ENCODE assay signal across 1 cellular context in the genomic region with DNA sequence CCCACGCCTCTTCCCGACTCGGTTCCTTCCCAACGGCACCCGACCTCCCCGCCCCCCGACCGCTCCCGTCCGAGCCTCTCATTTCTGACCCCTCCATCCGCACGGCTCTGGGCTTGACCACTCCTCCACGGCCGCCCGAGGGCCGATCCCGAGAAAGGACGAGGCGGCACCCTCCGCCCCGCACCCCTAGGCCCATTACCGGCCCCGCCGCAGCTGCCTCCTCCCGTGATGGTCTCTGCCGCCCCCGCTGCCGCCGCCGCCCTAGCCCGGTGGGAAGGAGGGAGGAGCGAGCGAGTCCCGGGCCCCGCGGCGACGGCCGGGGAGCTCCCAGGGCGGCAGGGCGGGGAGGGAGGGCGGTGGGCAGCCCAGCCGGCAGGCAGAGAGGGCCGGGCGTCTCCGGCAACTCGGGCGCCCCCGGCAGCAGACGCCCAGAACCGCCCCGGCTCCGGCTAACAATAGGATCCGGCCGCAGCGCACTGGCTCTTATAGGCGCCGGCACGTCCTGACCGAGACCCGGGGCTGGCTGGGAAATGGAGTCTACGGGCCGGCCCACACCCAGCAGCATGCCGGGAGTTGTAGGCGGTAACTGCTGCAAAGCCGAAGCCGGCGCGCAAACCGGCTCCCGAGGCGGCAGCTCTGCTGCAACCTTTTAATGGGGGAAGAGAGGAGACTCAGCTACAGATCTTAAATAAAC.
TF ChIP-seq lines count a peak whose summit lies in the region.

A gene with protein sequence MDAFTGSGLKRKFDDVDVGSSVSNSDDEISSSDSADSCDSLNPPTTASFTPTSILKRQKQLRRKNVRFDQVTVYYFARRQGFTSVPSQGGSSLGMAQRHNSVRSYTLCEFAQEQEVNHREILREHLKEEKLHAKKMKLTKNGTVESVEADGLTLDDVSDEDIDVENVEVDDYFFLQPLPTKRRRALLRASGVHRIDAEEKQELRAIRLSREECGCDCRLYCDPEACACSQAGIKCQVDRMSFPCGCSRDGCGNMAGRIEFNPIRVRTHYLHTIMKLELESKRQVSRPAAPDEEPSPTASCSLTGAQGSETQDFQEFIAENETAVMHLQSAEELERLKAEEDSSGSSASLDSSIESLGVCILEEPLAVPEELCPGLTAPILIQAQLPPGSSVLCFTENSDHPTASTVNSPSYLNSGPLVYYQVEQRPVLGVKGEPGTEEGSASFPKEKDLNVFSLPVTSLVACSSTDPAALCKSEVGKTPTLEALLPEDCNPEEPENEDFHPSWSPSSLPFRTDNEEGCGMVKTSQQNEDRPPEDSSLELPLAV (minus strand): TSS at position 457 of the 694 bp plus-strand sequence. CDS start 7,035 bp downstream, outside the sequence.

TF ChIP-seq in K562, 482 proteins besides CTCF, POLR2A, EP300 and RAD21 (continued from another document and continues in another):
- TF ChIP-seq, protein P1, sequence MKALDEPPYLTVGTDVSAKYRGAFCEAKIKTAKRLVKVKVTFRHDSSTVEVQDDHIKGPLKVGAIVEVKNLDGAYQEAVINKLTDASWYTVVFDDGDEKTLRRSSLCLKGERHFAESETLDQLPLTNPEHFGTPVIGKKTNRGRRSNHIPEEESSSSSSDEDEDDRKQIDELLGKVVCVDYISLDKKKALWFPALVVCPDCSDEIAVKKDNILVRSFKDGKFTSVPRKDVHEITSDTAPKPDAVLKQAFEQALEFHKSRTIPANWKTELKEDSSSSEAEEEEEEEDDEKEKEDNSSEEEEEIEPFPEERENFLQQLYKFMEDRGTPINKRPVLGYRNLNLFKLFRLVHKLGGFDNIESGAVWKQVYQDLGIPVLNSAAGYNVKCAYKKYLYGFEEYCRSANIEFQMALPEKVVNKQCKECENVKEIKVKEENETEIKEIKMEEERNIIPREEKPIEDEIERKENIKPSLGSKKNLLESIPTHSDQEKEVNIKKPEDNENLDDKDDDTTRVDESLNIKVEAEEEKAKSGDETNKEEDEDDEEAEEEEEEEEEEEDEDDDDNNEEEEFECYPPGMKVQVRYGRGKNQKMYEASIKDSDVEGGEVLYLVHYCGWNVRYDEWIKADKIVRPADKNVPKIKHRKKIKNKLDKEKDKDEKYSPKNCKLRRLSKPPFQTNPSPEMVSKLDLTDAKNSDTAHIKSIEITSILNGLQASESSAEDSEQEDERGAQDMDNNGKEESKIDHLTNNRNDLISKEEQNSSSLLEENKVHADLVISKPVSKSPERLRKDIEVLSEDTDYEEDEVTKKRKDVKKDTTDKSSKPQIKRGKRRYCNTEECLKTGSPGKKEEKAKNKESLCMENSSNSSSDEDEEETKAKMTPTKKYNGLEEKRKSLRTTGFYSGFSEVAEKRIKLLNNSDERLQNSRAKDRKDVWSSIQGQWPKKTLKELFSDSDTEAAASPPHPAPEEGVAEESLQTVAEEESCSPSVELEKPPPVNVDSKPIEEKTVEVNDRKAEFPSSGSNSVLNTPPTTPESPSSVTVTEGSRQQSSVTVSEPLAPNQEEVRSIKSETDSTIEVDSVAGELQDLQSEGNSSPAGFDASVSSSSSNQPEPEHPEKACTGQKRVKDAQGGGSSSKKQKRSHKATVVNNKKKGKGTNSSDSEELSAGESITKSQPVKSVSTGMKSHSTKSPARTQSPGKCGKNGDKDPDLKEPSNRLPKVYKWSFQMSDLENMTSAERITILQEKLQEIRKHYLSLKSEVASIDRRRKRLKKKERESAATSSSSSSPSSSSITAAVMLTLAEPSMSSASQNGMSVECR (CRISPR knock-in tag; IDR thresholded peaks at IDR 0.05), result peak; percentile 76; the same call in 1 of the 2 replicates
- TF ChIP-seq ZFP30 (CRISPR knock-in tag; IDR thresholded peaks at IDR 0.05; ENCODE audit: borderline replicate concordance) (no peak), ZNF174 (CRISPR knock-in tag; IDR thresholded peaks at IDR 0.05) (no peak), ARID2 (IDR thresholded peaks at IDR 0.05) (no peak), HMG20B (CRISPR knock-in tag; IDR thresholded peaks at IDR 0.05) (no peak), NONO (IDR thresholded peaks at IDR 0.05; ENCODE audit: low read depth in 2 of 2, low read length in 1 of 2) (peak; percentile 93 to 100), BMI1 (IDR thresholded peaks at IDR 0.05; ENCODE audit: low read length) (no peak)
- TF ChIP-seq, protein P2, sequence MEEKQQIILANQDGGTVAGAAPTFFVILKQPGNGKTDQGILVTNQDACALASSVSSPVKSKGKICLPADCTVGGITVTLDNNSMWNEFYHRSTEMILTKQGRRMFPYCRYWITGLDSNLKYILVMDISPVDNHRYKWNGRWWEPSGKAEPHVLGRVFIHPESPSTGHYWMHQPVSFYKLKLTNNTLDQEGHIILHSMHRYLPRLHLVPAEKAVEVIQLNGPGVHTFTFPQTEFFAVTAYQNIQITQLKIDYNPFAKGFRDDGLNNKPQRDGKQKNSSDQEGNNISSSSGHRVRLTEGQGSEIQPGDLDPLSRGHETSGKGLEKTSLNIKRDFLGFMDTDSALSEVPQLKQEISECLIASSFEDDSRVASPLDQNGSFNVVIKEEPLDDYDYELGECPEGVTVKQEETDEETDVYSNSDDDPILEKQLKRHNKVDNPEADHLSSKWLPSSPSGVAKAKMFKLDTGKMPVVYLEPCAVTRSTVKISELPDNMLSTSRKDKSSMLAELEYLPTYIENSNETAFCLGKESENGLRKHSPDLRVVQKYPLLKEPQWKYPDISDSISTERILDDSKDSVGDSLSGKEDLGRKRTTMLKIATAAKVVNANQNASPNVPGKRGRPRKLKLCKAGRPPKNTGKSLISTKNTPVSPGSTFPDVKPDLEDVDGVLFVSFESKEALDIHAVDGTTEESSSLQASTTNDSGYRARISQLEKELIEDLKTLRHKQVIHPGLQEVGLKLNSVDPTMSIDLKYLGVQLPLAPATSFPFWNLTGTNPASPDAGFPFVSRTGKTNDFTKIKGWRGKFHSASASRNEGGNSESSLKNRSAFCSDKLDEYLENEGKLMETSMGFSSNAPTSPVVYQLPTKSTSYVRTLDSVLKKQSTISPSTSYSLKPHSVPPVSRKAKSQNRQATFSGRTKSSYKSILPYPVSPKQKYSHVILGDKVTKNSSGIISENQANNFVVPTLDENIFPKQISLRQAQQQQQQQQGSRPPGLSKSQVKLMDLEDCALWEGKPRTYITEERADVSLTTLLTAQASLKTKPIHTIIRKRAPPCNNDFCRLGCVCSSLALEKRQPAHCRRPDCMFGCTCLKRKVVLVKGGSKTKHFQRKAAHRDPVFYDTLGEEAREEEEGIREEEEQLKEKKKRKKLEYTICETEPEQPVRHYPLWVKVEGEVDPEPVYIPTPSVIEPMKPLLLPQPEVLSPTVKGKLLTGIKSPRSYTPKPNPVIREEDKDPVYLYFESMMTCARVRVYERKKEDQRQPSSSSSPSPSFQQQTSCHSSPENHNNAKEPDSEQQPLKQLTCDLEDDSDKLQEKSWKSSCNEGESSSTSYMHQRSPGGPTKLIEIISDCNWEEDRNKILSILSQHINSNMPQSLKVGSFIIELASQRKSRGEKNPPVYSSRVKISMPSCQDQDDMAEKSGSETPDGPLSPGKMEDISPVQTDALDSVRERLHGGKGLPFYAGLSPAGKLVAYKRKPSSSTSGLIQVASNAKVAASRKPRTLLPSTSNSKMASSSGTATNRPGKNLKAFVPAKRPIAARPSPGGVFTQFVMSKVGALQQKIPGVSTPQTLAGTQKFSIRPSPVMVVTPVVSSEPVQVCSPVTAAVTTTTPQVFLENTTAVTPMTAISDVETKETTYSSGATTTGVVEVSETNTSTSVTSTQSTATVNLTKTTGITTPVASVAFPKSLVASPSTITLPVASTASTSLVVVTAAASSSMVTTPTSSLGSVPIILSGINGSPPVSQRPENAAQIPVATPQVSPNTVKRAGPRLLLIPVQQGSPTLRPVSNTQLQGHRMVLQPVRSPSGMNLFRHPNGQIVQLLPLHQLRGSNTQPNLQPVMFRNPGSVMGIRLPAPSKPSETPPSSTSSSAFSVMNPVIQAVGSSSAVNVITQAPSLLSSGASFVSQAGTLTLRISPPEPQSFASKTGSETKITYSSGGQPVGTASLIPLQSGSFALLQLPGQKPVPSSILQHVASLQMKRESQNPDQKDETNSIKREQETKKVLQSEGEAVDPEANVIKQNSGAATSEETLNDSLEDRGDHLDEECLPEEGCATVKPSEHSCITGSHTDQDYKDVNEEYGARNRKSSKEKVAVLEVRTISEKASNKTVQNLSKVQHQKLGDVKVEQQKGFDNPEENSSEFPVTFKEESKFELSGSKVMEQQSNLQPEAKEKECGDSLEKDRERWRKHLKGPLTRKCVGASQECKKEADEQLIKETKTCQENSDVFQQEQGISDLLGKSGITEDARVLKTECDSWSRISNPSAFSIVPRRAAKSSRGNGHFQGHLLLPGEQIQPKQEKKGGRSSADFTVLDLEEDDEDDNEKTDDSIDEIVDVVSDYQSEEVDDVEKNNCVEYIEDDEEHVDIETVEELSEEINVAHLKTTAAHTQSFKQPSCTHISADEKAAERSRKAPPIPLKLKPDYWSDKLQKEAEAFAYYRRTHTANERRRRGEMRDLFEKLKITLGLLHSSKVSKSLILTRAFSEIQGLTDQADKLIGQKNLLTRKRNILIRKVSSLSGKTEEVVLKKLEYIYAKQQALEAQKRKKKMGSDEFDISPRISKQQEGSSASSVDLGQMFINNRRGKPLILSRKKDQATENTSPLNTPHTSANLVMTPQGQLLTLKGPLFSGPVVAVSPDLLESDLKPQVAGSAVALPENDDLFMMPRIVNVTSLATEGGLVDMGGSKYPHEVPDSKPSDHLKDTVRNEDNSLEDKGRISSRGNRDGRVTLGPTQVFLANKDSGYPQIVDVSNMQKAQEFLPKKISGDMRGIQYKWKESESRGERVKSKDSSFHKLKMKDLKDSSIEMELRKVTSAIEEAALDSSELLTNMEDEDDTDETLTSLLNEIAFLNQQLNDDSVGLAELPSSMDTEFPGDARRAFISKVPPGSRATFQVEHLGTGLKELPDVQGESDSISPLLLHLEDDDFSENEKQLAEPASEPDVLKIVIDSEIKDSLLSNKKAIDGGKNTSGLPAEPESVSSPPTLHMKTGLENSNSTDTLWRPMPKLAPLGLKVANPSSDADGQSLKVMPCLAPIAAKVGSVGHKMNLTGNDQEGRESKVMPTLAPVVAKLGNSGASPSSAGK (IDR thresholded peaks at IDR 0.05), result no peak; the same call in 1 of the 2 replicates
- TF ChIP-seq, protein P3, sequence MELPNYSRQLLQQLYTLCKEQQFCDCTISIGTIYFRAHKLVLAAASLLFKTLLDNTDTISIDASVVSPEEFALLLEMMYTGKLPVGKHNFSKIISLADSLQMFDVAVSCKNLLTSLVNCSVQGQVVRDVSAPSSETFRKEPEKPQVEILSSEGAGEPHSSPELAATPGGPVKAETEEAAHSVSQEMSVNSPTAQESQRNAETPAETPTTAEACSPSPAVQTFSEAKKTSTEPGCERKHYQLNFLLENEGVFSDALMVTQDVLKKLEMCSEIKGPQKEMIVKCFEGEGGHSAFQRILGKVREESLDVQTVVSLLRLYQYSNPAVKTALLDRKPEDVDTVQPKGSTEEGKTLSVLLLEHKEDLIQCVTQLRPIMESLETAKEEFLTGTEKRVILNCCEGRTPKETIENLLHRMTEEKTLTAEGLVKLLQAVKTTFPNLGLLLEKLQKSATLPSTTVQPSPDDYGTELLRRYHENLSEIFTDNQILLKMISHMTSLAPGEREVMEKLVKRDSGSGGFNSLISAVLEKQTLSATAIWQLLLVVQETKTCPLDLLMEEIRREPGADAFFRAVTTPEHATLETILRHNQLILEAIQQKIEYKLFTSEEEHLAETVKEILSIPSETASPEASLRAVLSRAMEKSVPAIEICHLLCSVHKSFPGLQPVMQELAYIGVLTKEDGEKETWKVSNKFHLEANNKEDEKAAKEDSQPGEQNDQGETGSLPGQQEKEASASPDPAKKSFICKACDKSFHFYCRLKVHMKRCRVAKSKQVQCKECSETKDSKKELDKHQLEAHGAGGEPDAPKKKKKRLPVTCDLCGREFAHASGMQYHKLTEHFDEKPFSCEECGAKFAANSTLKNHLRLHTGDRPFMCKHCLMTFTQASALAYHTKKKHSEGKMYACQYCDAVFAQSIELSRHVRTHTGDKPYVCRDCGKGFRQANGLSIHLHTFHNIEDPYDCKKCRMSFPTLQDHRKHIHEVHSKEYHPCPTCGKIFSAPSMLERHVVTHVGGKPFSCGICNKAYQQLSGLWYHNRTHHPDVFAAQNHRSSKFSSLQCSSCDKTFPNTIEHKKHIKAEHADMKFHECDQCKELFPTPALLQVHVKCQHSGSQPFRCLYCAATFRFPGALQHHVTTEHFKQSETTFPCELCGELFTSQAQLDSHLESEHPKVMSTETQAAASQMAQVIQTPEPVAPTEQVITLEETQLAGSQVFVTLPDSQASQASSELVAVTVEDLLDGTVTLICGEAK (IDR thresholded peaks at IDR 0.05), result peak; percentile 62
- TF ChIP-seq, protein P3 (CRISPR knock-in tag; IDR thresholded peaks at IDR 0.05), result no peak
